22 cellular contexts compared by ENCODE assay signal in genomic region chr4:3347871-3348270, GRCh38. TPM values are rescaled to one million over a fixed set of nuclear protein-coding genes. Genes with fewer than 3 reads are reported as not detected.
DNase-seq lines count a peak whose midpoint lies in the region; ATAC-seq, FAIRE-seq and TF ChIP-seq lines count a peak whose summit lies in the region.
"Had no signal": no experiment of that assay in that cellular context is flagged by ENCODE, and none has a peak within 500 bp of the region (broad histone marks: within the 10 kb centered on the region; RNA-seq: fewer than 3 reads in every experiment).

No MANE protein-coding gene starts in this region.

- ATAC-seq in SK-N-SH treated with all-trans-retinoic acid at 6 μM for 48 hours (no peak), psoas muscle (no peak), left lobe of liver (no peak)
- ATAC-seq in effector memory CD8-positive, alpha-beta T cell (replicated peaks): no peak
- ATAC-seq: A549; CD8-positive, alpha-beta T cell had no signal

- H3K9me3 Mint-ChIP-seq in effector memory CD8-positive, alpha-beta T cell: no peaks in the 10 kb centered on the region
- H3K9me3 Mint-ChIP-seq: CD4-positive, alpha-beta T cell had no signal

- DNase-seq in GM12891 (ENCODE audit: insufficient read length, low spot score) (no peak), SK-N-DZ (ENCODE audit: low spot score) (peak; percentile 82), psoas muscle (no peak), left lobe of liver (ENCODE audit: low spot score) (no peak)
- no peak for DNase-seq in effector memory CD8-positive, alpha-beta T cell
- DNase-seq: AML-193; Caco-2; Calu3; CD4-positive, alpha-beta T cell; CD8-positive, alpha-beta T cell; DMS79 treated with DMSO at 0.1 percent for 48 hours; GF-D8 had no signal

- no peaks in the 10 kb centered on the region for H3K27me3 Mint-ChIP-seq in effector memory CD8-positive, alpha-beta T cell
- H3K27me3 Mint-ChIP-seq: B cell; CD4-positive, alpha-beta T cell had no signal

- no peak for TF ChIP-seq POLR2A in GM12891 (IDR thresholded peaks at IDR 0.05; ENCODE audit: low read depth, low read length)

- H3K4me3 Mint-ChIP-seq in effector memory CD8-positive, alpha-beta T cell: no peak overlapping the region
- H3K4me3 Mint-ChIP-seq: B cell; CD4-positive, alpha-beta T cell; CD8-positive, alpha-beta T cell had no signal

- H3K27ac Mint-ChIP-seq in effector memory CD8-positive, alpha-beta T cell: no peak overlapping the region
- H3K27ac Mint-ChIP-seq: B cell; CD4-positive, alpha-beta T cell; CD8-positive, alpha-beta T cell had no signal

- peak; percentile 31 for FAIRE-seq in GM12891 (lab: Jason Lieb, UNC)
- FAIRE-seq: A549, D721Med, G401.6, GM12892, GM18507 had no signal

- H3K27me3 ChIP-seq in psoas muscle (ENCODE audit: insufficient read depth in 3 of 3, low read length in 2 of 3): no peaks in the 10 kb centered on the region
- H3K27me3 ChIP-seq: BLaER1 treated with 17β-estradiol and CSF1 and Interleukin-3, amounts not matched to agents 10 nM and 100 nM had no signal

- no peak overlapping the region for H3K4me3 ChIP-seq in psoas muscle
- H3K4me3 ChIP-seq: A549; BLaER1 treated with 17β-estradiol and CSF1 and Interleukin-3, amounts not matched to agents 10 nM and 100 nM had no signal

- peaks cover 8% of the 10 kb centered on the region in 2 donors for H3K4me1 Mint-ChIP-seq in effector memory CD8-positive, alpha-beta T cell (ENCODE audit: low read depth in 2 of 2)

- H3K4me1 ChIP-seq in psoas muscle: peaks cover 6% of the 10 kb centered on the region
- H3K4me1 ChIP-seq: Caco-2 had no signal

- no peaks in the 10 kb centered on the region for H3K9me3 ChIP-seq in psoas muscle
- H3K9me3 ChIP-seq: A549, Caco-2 had no signal

- WGBS in psoas muscle, 3 donors: 93 to 97% (median 93%) methylated on average over 4 of the region's 4 CpGs

- no peaks in the 10 kb centered on the region for H3K36me3 Mint-ChIP-seq in effector memory CD8-positive, alpha-beta T cell (ENCODE audit: insufficient read depth)
- H3K36me3 Mint-ChIP-seq: CD8-positive, alpha-beta T cell had no signal

- peaks cover 0 to 10% of the 10 kb centered on the region in 2 donors for H3K36me3 ChIP-seq in psoas muscle (ENCODE audit: insufficient read depth in 1 of 2, low read depth in 1 of 2)

- TF ChIP-seq CTCF in psoas muscle (IDR thresholded peaks at IDR 0.05): no peak

- intact Hi-C loops in psoas muscle (cut with DNase I): loop anchor here in 1 of 2 donors (2.0 kb wide), 1 partner anchor 95 kb away; no protein-coding TSS in a partner anchor

- no peak overlapping the region for H3K27ac ChIP-seq in psoas muscle
- H3K27ac ChIP-seq: 22Rv1, A549, C4-2B had no signal

TF ChIP-seq in GM12891, 5 proteins besides CTCF, POLR2A, EP300 and RAD21:
- TF ChIP-seq TAF1 (IDR thresholded peaks at IDR 0.05; ENCODE audit: low read depth, low read length) (no peak), SPI1 (IDR thresholded peaks at IDR 0.05; ENCODE audit: low read depth, low read length) (no peak), POU2F2 (IDR thresholded peaks at IDR 0.05; ENCODE audit: low read depth, low read length) (no peak), POLR2AphosphoS5 (IDR thresholded peaks at IDR 0.05; ENCODE audit: low read depth, low read length) (no peak), PAX5 (IDR thresholded peaks at IDR 0.05; ENCODE audit: insufficient read depth, low read length, severe bottlenecking) (no peak)

TF ChIP-seq in SK-N-SH treated with all-trans-retinoic acid at 6 μM for 48 hours, 23 proteins besides CTCF, POLR2A, EP300 and RAD21 (continues in another document):
- no peak for TF ChIP-seq BACH2 (CRISPR knock-in tag; IDR thresholded peaks at IDR 0.05; ENCODE audit: borderline replicate concordance)
- no peak for TF ChIP-seq ZC3H10 (CRISPR knock-in tag; IDR thresholded peaks at IDR 0.05)
- TF ChIP-seq TCF4 (CRISPR knock-in tag; IDR thresholded peaks at IDR 0.05; ENCODE audit: borderline replicate concordance): peak; percentile 99
- peak; percentile 47 for TF ChIP-seq ISL1 (CRISPR knock-in tag; IDR thresholded peaks at IDR 0.05)
- no peak for TF ChIP-seq CSDC2 (CRISPR knock-in tag; IDR thresholded peaks at IDR 0.05)
- no peak for TF ChIP-seq PPARA (CRISPR knock-in tag; IDR thresholded peaks at IDR 0.05; ENCODE audit: borderline replicate concordance)
- no peak for TF ChIP-seq ESRRG (CRISPR knock-in tag; IDR thresholded peaks at IDR 0.05)
- no peak for TF ChIP-seq POU6F1 (CRISPR knock-in tag; IDR thresholded peaks at IDR 0.05; ENCODE audit: borderline replicate concordance, low read depth)
- TF ChIP-seq TOX (CRISPR knock-in tag; IDR thresholded peaks at IDR 0.05; ENCODE audit: borderline replicate concordance): no peak
- TF ChIP-seq GLIS3 (CRISPR knock-in tag; IDR thresholded peaks at IDR 0.05): 0 out of 2 replicates have a peak, but pooled peaks have one; percentile 39
- TF ChIP-seq TSHZ2 (CRISPR knock-in tag; IDR thresholded peaks at IDR 0.05): peak; percentile 95
- no peak for TF ChIP-seq ZFP3 (CRISPR knock-in tag; IDR thresholded peaks at IDR 0.05)
- TF ChIP-seq CREB5 (CRISPR knock-in tag; IDR thresholded peaks at IDR 0.05; ENCODE audit: low read depth): 0 out of 2 replicates have a peak, but pooled peaks have one; percentile 36
- peak; percentile 32; the same call in 1 of the 2 replicates for TF ChIP-seq SNAI2 (CRISPR knock-in tag; IDR thresholded peaks at IDR 0.05)
- TF ChIP-seq ARNTL (CRISPR knock-in tag; IDR thresholded peaks at IDR 0.05; ENCODE audit: borderline replicate concordance, low read depth): no peak
- TF ChIP-seq CSRNP3 (CRISPR knock-in tag; IDR thresholded peaks at IDR 0.05): no peak
- TF ChIP-seq ZNF8 (CRISPR knock-in tag; IDR thresholded peaks at IDR 0.05): peak; percentile 27; the same call in 1 of the 2 replicates
- TF ChIP-seq ZFP30 (CRISPR knock-in tag; IDR thresholded peaks at IDR 0.05): no peak

RNA-seq across cellular contexts. Expression of gene RGS12, which starts 55.0 kb away (rescaled TPM):
- polyA plus RNA-seq in GM12891 (2012; ENCODE audit: low read depth, missing spikeins): 3.9 TPM
- 29.6 and 37.0 TPM in 2 replicates for polyA plus RNA-seq in SK-N-DZ (2014; cell fraction: cytosol; rRNA removed)
- polyA plus RNA-seq in SK-N-DZ (2014; cell fraction: nucleus; rRNA removed): 54.3 and 245 TPM in 2 replicates
- total RNA-seq in psoas muscle (10 to 100 TPM; 13.9 to 29.0 (median 17.8) TPM), left lobe of liver (29.3 TPM)
- polyA plus RNA-seq in psoas muscle: 10 to 100 TPM in 2 of 3 donors, 1 to 10 TPM in 1; 7.5 to 20.1 (median 15.6) TPM
